9 cellular contexts compared by ENCODE assay signal in the genomic region with DNA sequence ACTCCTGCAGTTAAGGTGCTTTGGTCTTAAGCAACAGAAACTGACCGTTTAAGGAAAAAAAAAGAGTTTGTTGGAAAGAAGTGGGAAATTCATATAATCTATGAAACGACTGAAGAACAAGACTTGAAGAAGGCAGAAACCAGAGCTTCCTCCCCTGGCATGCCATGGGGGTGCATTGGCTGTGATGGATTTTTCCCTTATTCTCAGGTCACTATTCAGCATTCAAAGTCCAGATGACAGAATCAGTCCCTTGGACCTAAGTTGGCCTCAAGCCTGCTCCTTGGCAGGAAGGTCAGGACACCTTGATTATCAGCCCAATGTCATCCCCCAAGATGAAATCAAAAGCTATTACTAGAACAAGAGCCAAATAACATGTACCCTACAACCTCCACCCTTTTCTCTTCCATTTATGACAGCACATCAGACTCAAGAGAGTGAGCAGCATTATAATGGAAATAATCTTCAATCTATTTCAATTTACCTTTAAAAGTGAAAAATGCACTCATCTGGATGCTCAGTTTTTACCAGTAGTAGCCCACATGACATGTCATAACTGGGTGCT. TPM values are rescaled to one million over a fixed set of nuclear protein-coding genes. Genes with fewer than 3 reads are reported as not detected.
DNase-seq lines count a peak whose midpoint lies in the region; ATAC-seq and TF ChIP-seq lines count a peak whose summit lies in the region.
"Had no signal": no experiment of that assay in that cellular context is flagged by ENCODE, and none has a peak within 500 bp of the region (broad histone marks: within the 10 kb centered on the region; RNA-seq: fewer than 3 reads in every experiment).

No MANE protein-coding gene starts in this region.

- TSS peak; percentile 94 for BruUV-seq in MCF 10A (replicated peaks; lab: Mats Ljungman, UMichigan)

- peak overlapping the region; percentile 73 for H3K4me3 Mint-ChIP-seq in MCF 10A (ENCODE audit: unreplicated experiment)

- peak; percentile 55 for DNase-seq in activated effector memory CD4-positive, alpha-beta T cell treated with anti-CD3 and anti-CD28 coated beads, Interleukin-2, amount 50 U/mL, for 16 hours
- DNase-seq in activated effector memory CD4-positive, alpha-beta T cell treated with Interleukin-2 at 50 U/mL for 16 hours, result no peak
- no peak for DNase-seq in MCF 10A (ENCODE audit: unreplicated experiment)
- DNase-seq in tibial nerve (ENCODE audit: low spot score in 2 of 2), result no peak
- no peak for DNase-seq in NCI-H2029 treated with DMSO at 0.1 percent for 48 hours (lab: John Stamatoyannopoulos, UW)
- no peak for DNase-seq in NK-92 treated with Interleukin-12 subunit alpha and Interleukin-12 subunit beta, amount 100 ng/mL, for 24 hours (lab: John Stamatoyannopoulos, UW)

- H3K27ac ChIP-seq in mesodermal cell (ENCODE audit: low read depth, low read length, severe bottlenecking) (peak overlapping the region; percentile 84), tibial nerve (peak overlapping the region; percentile 38 to 94 (median 82))

- CTCF ChIA-PET in MCF 10A (lab: Yijun Ruan, JAX), result interaction anchor here (0.6 to 5.1 kb wide), 17 partner anchors 11 to 623 kb away, joined by 3 to 25 read pairs (median 5); a partner anchor contains a TSS

- peaks cover 20% of the 10 kb centered on the region for H3K4me1 Mint-ChIP-seq in MCF 10A (ENCODE audit: insufficient read depth, unreplicated experiment)

- POLR2A ChIA-PET in MCF 10A (lab: Yijun Ruan, JAX), result interaction anchor here (0.6 to 5.2 kb wide), 8 partner anchors 11 to 139 kb away, joined by 3 to 40 read pairs (median 5); a partner anchor contains a TSS

- 75 to 94% methylated on average over 2 of the region's 2 CpGs for WGBS in mesodermal cell (ENCODE audit: insufficient coverage in 2 of 2), 2 experiments
- 56 to 71% methylated on average over 2 of the region's 2 CpGs for WGBS in tibial nerve, 2 donors

- no peaks in the 10 kb centered on the region for H3K9me3 Mint-ChIP-seq in MCF 10A (ENCODE audit: unreplicated experiment)

- no peak for TF ChIP-seq POLR2A in tibial nerve (IDR thresholded peaks at IDR 0.05)

- no peak for ATAC-seq in HG03457 (IDR thresholded peaks at IDR 0.05; ENCODE audit: unreplicated experiment)

- TF ChIP-seq CTCF in MCF 10A (IDR thresholded peaks at IDR 0.05; ENCODE audit: unreplicated experiment) (no peak), tibial nerve (IDR thresholded peaks at IDR 0.05) (no peak)

- no peaks in the 10 kb centered on the region for H3K9me3 ChIP-seq in mesodermal cell (ENCODE audit: control insufficient read depth, low read length)
- no peaks in the 10 kb centered on the region for H3K9me3 ChIP-seq in tibial nerve

- H3K4me3 ChIP-seq in mesodermal cell (ENCODE audit: extremely low read depth, insufficient read depth, low read length, poor library complexity, severe bottlenecking), result no peak overlapping the region
- peak overlapping the region in 2 of 4 donors; percentile 55 to 78 for H3K4me3 ChIP-seq in tibial nerve

- H3K36me3 ChIP-seq in mesodermal cell (ENCODE audit: control insufficient read depth, insufficient read depth, low read length) (no peaks in the 10 kb centered on the region), tibial nerve (no peaks in the 10 kb centered on the region)

- H3K36me3 Mint-ChIP-seq in MCF 10A (ENCODE audit: insufficient read depth, unreplicated experiment), result no peaks in the 10 kb centered on the region

- H3K4me1 ChIP-seq in mesodermal cell (ENCODE audit: control insufficient read depth, insufficient read depth, low read length, poor library complexity, severe bottlenecking) (no peaks in the 10 kb centered on the region), tibial nerve (peaks cover 0 to 13% (median 3%) of the 10 kb centered on the region in 4 donors)

- TF ChIP-seq EP300 in tibial nerve (IDR thresholded peaks at IDR 0.05), result no peak

- H3K27me3 Mint-ChIP-seq in MCF 10A (ENCODE audit: insufficient read depth, unreplicated experiment), result no peaks in the 10 kb centered on the region

- peak overlapping the region; percentile 75 for H3K27ac Mint-ChIP-seq in MCF 10A (ENCODE audit: low read depth, unreplicated experiment)

- intact Hi-C loops in MCF 10A (cut with micrococcal nuclease), result loop anchor here (1.0 kb wide), 2 partner anchors 16 to 21 kb away; a partner anchor contains a TSS

- no peaks in the 10 kb centered on the region for H3K27me3 ChIP-seq in tibial nerve

RNA-seq across cellular contexts. Expression of a gene that starts 15.8 kb away (rescaled TPM):
- total RNA-seq in MCF 10A (2022) (67.2 and 71.7 TPM in 2 replicates), tibial nerve (10 to 100 TPM; 57.9 to 73.9 (median 66.3) TPM)
- polyA plus RNA-seq in mesodermal cell (2013, experiment 1 of 2), result 134 TPM
- 118 TPM for polyA plus RNA-seq in mesodermal cell (2013, experiment 2 of 2)

RNA-seq across cellular contexts. Expression of a gene that starts 20.6 kb away (rescaled TPM):
- total RNA-seq in MCF 10A (2022) (0.05 and 0.26 TPM in 2 replicates), tibial nerve (not detected)
- not detected for polyA plus RNA-seq in mesodermal cell (2013, experiment 1 of 2)
- polyA plus RNA-seq in mesodermal cell (2013, experiment 2 of 2), result not detected
- total RNA-seq: T-helper 2 cell treated with Interferon-gamma antibody and Interleukin-4, amounts not matched to agents 100 ng/mL and 5 ng/mL, for 36 hours had no signal

RNA-seq across cellular contexts. Expression of a gene that starts 43.1 kb away (rescaled TPM):
- total RNA-seq in MCF 10A (2022) (not detected in 2 replicates), tibial nerve (not detected)
- not detected for polyA plus RNA-seq in mesodermal cell (2013, experiment 1 of 2)
- not detected for polyA plus RNA-seq in mesodermal cell (2013, experiment 2 of 2)
- total RNA-seq: T-helper 2 cell treated with Interferon-gamma antibody and Interleukin-4, amounts not matched to agents 100 ng/mL and 5 ng/mL, for 36 hours had no signal

RNA-seq across cellular contexts. Expression of a gene that starts 57.8 kb away (rescaled TPM):
- not detected in 2 replicates for total RNA-seq in MCF 10A (2022)
- not detected for polyA plus RNA-seq in mesodermal cell (2013, experiment 1 of 2)
- polyA plus RNA-seq in mesodermal cell (2013, experiment 2 of 2), result not detected
- not detected for total RNA-seq in tibial nerve
- total RNA-seq: T-helper 2 cell treated with Interferon-gamma antibody and Interleukin-4, amounts not matched to agents 100 ng/mL and 5 ng/mL, for 36 hours had no signal
